In genomic region chr2:216139884-216140283, GRCh38 we compare ENCODE assay signal across 1 cellular context.
TF ChIP-seq lines count a peak whose summit lies in the region.

No MANE protein-coding gene starts in this region.

TF ChIP-seq in HCT116, 20 proteins besides CTCF, POLR2A, EP300 and RAD21 (continued from another document):
- TF ChIP-seq, protein P1, sequence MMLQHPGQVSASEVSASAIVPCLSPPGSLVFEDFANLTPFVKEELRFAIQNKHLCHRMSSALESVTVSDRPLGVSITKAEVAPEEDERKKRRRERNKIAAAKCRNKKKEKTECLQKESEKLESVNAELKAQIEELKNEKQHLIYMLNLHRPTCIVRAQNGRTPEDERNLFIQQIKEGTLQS (IDR thresholded peaks at IDR 0.05) = no peak
- TF ChIP-seq EZH2 (IDR thresholded peaks at IDR 0.05) = no peak
